In genomic region chr9:95091971-95092320, GRCh38 we compare ENCODE assay signal across 9 cellular contexts.
DNase-seq lines count a peak whose midpoint lies in the region; ATAC-seq and TF ChIP-seq lines count a peak whose summit lies in the region.
"Had no signal": no experiment of that assay in that cellular context is flagged by ENCODE, and none has a peak within 500 bp of the region (broad histone marks: within the 10 kb centered on the region; RNA-seq: fewer than 3 reads in every experiment).

No MANE protein-coding gene starts in this region.

- no peak overlapping the region for H3K4me3 ChIP-seq in epithelial cell of esophagus (ENCODE audit: low read length)

- DNase-seq in A172 (ENCODE audit: low spot score) (peak; percentile 85), OCI-M1 (lab: John Stamatoyannopoulos, UW) (peak; percentile 77), epithelial cell of esophagus (ENCODE audit: low read depth) (peak; percentile 37), neural crest cell (ENCODE audit: low read depth, low spot score) (no peak), NCI-H2196 (lab: John Stamatoyannopoulos, UW; ENCODE audit: unreplicated experiment) (no peak)
- DNase-seq in activated CD4-positive, alpha-beta T cell treated with anti-CD3 and anti-CD28 coated beads for 4 hours: no peak
- DNase-seq: activated T-cell treated with anti-CD3 and anti-CD28 coated beads, Interleukin-2, amount 50 U/mL, for 72 hours had no signal

- H3K9me3 Mint-ChIP-seq in neural crest cell: no peaks in the 10 kb centered on the region
- H3K9me3 Mint-ChIP-seq: activated T-cell treated with anti-CD3 and anti-CD28 coated beads, Interleukin-2, amount 50 U/mL, for 72 hours had no signal

- no peak for TF ChIP-seq POLR2A in GM18505 (IDR thresholded peaks at IDR 0.05; ENCODE audit: borderline replicate concordance, extremely low read depth, insufficient read depth, insufficient read length)

- TF ChIP-seq CTCF in epithelial cell of esophagus (IDR thresholded peaks at IDR 0.05; ENCODE audit: insufficient read depth, low read depth, low read length, missing control alignments): no peak
- no peak for TF ChIP-seq CTCF in neural crest cell (conservative IDR thresholded peaks at IDR 0.05)

- ATAC-seq in GM18505 (IDR thresholded peaks at IDR 0.05; ENCODE audit: unreplicated experiment) (no peak), GM18511 (IDR thresholded peaks at IDR 0.05; ENCODE audit: unreplicated experiment) (no peak)

- peak overlapping the region; percentile 75 for H3K4me3 Mint-ChIP-seq in neural crest cell
- H3K4me3 Mint-ChIP-seq: activated T-cell treated with anti-CD3 and anti-CD28 coated beads, Interleukin-2, amount 50 U/mL, for 72 hours had no signal

- H3K4me1 Mint-ChIP-seq in neural crest cell: peaks cover 84% of the 10 kb centered on the region

- H3K27me3 Mint-ChIP-seq in neural crest cell (ENCODE audit: low read depth): peaks cover 3% of the 10 kb centered on the region

- H3K36me3 Mint-ChIP-seq in neural crest cell (ENCODE audit: low read depth): peaks cover 8% of the 10 kb centered on the region

- H3K27ac Mint-ChIP-seq in neural crest cell (ENCODE audit: unreplicated experiment): peak overlapping the region; percentile 93
- H3K27ac Mint-ChIP-seq: activated T-cell treated with anti-CD3 and anti-CD28 coated beads, Interleukin-2, amount 50 U/mL, for 72 hours had no signal

Comparison
In these comparisons a context has a peak if more than half of its experiments do, and no peak if none do; other contexts are left out.
1. DNase-seq: peak in A172 (single experiment), OCI-M1 (single experiment) and epithelial cell of esophagus (single experiment); none in neural crest cell (single experiment), NCI-H2196 (single experiment) and activated CD4-positive, alpha-beta T cell treated with anti-CD3 and anti-CD28 coated beads for 4 hours (0 of 2).